In genomic region chr5:164784230-164784629, GRCh38 we compare ENCODE assay signal across 23 cellular contexts.
"Had no signal": no experiment of that assay in that cellular context is flagged by ENCODE, and none has a peak within 500 bp of the region (broad histone marks: within the 10 kb centered on the region; RNA-seq: fewer than 3 reads in every experiment).

No MANE protein-coding gene starts in this region.

- H3K27me3 Mint-ChIP-seq: activated naive CD8-positive, alpha-beta T cell treated with anti-CD3 and anti-CD28 coated beads, Interleukin-2, amount 10 ng/mL, durations not matched to agents 7 days and 5 days; naive thymus-derived CD8-positive, alpha-beta T cell had no signal

- H3K36me3 Mint-ChIP-seq: activated naive CD8-positive, alpha-beta T cell treated with anti-CD3 and anti-CD28 coated beads, Interleukin-2, amount 10 ng/mL, durations not matched to agents 7 days and 5 days; naive thymus-derived CD8-positive, alpha-beta T cell; neural progenitor cell; stimulated activated effector memory CD8-positive, alpha-beta T cell treated with anti-CD3 and anti-CD28 coated beads, Interleukin-12 subunit alpha, Interleukin-12 subunit beta, amount 100 ng/mL, for 72 hours had no signal

- H3K4me2 ChIP-seq: neural progenitor cell had no signal

- H3K36me3 ChIP-seq: colonic mucosa, esophagus squamous epithelium, gastrocnemius medialis, left lung, neural progenitor cell, transverse colon had no signal

- H3K4me1 Mint-ChIP-seq: activated naive CD8-positive, alpha-beta T cell treated with anti-CD3 and anti-CD28 coated beads, Interleukin-2, amount 10 ng/mL, durations not matched to agents 7 days and 5 days; endodermal cell; naive thymus-derived CD8-positive, alpha-beta T cell; neural progenitor cell; stimulated activated effector memory CD8-positive, alpha-beta T cell treated with anti-CD3 and anti-CD28 coated beads, Interleukin-12 subunit alpha, Interleukin-12 subunit beta, amount 100 ng/mL, for 72 hours had no signal

- H3K27ac ChIP-seq: colonic mucosa, esophagus squamous epithelium, gastrocnemius medialis, left lung, neural progenitor cell, transverse colon had no signal

- H3K4me3 Mint-ChIP-seq: activated naive CD4-positive, alpha-beta T cell treated with anti-CD3 and anti-CD28 coated beads for 36 hours; activated naive CD8-positive, alpha-beta T cell treated with anti-CD3 and anti-CD28 coated beads, Interleukin-2, amount 10 ng/mL, durations not matched to agents 7 days and 5 days; activated T-cell treated with anti-CD3 and anti-CD28 coated beads, Interleukin-2, amount 50 U/mL, for 72 hours; endodermal cell; naive thymus-derived CD8-positive, alpha-beta T cell; neural progenitor cell; stimulated activated effector memory CD8-positive, alpha-beta T cell treated with anti-CD3 and anti-CD28 coated beads, Interleukin-12 subunit alpha, Interleukin-12 subunit beta, amount 100 ng/mL, for 72 hours had no signal

- H3K9me3 ChIP-seq: colonic mucosa, esophagus squamous epithelium, gastrocnemius medialis, left lung, transverse colon had no signal

- H3K27me3 ChIP-seq: colonic mucosa, esophagus squamous epithelium, gastrocnemius medialis, left lung, neural progenitor cell, transverse colon had no signal

- H3K4me3 ChIP-seq: colonic mucosa, esophagus squamous epithelium, gastrocnemius medialis, left lung, neural progenitor cell, transverse colon had no signal

- DNase-seq: activated CD4-positive, alpha-beta T cell treated with anti-CD3 and anti-CD28 coated beads for 4 hours; activated CD4-positive, alpha-beta T cell treated with anti-CD3 and anti-CD28 coated beads, Interleukin-2, amount 50 U/mL, for 48 hours; activated CD4-positive, CD25-positive, alpha-beta regulatory T cell; activated effector memory CD4-positive, alpha-beta T cell treated with Interleukin-2 at 50 U/mL for 16 hours; activated naive CD4-positive, alpha-beta T cell treated with anti-CD3 and anti-CD28 coated beads for 36 hours; activated naive CD8-positive, alpha-beta T cell treated with anti-CD3 and anti-CD28 coated beads, Interleukin-2, amount 10 ng/mL, durations not matched to agents 7 days and 5 days; activated T-cell treated with anti-CD3 and anti-CD28 coated beads, Interleukin-2, amount 50 U/mL, for 72 hours; amniotic stem cell; colonic mucosa; endodermal cell; esophagus squamous epithelium; gastrocnemius medialis; hippocampal formation; kidney glomerular epithelial cell; left lung; naive thymus-derived CD8-positive, alpha-beta T cell; posterior cingulate gyrus; small intestine; stimulated activated CD4-positive, alpha-beta T cell treated with anti-CD3 and anti-CD28 coated beads, Interleukin-2, amount 100 ng/mL, for 24 hours; transverse colon had no signal

- H3K9me3 Mint-ChIP-seq: activated naive CD8-positive, alpha-beta T cell treated with anti-CD3 and anti-CD28 coated beads, Interleukin-2, amount 10 ng/mL, durations not matched to agents 7 days and 5 days; endodermal cell had no signal

- H3K27ac Mint-ChIP-seq: activated naive CD4-positive, alpha-beta T cell treated with anti-CD3 and anti-CD28 coated beads for 36 hours; activated naive CD8-positive, alpha-beta T cell treated with anti-CD3 and anti-CD28 coated beads, Interleukin-2, amount 10 ng/mL, durations not matched to agents 7 days and 5 days; activated T-cell treated with anti-CD3 and anti-CD28 coated beads, Interleukin-2, amount 50 U/mL, for 72 hours; endodermal cell; naive thymus-derived CD8-positive, alpha-beta T cell; neural progenitor cell; stimulated activated effector memory CD8-positive, alpha-beta T cell treated with anti-CD3 and anti-CD28 coated beads, Interleukin-12 subunit alpha, Interleukin-12 subunit beta, amount 100 ng/mL, for 72 hours had no signal

- ATAC-seq: activated T-cell treated with anti-CD3 and anti-CD28 coated beads, Interleukin-2, amount 50 U/mL, for 72 hours; gastrocnemius medialis; left lung; naive thymus-derived CD8-positive, alpha-beta T cell; sciatic nerve; stimulated activated effector memory CD8-positive, alpha-beta T cell treated with anti-CD3 and anti-CD28 coated beads, Interleukin-12 subunit alpha, Interleukin-12 subunit beta, amount 100 ng/mL, for 72 hours had no signal

- H3K4me1 ChIP-seq: colonic mucosa, esophagus squamous epithelium, gastrocnemius medialis, left lung, neural progenitor cell, transverse colon had no signal
